Comparison of ENCODE assay signal across 13 cellular contexts in the genomic region with DNA sequence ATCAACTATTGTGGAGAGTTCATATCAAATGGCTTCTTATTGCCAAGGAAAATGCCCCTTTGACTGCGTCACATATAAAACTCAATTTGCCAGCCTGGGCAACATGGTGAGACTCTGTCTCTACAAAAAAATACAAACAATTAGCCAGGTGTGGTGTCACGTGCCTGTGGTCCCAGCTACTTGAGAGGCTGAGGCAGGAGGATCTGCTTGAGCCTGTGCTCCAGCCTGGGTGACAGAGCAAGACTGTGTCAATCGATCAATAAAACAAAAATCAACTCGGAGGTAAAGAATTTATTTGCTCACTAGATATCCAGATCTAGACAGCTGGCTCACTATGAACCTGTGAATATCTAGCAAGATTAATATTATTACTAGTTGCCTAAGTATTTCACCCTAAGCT. TPM values are rescaled to one million over a fixed set of nuclear protein-coding genes. Genes with fewer than 3 reads are reported as not detected.
DNase-seq lines count a peak whose midpoint lies in the region; ATAC-seq and TF ChIP-seq lines count a peak whose summit lies in the region.
"Had no signal": no experiment of that assay in that cellular context is flagged by ENCODE, and none has a peak within 500 bp of the region (broad histone marks: within the 10 kb centered on the region; RNA-seq: fewer than 3 reads in every experiment).

No MANE protein-coding gene starts in this region.

- POLR2A ChIA-PET in PC-9 (lab: Charles Lee; ENCODE audit: unreplicated experiment), result interaction anchor here (0.7 kb wide), 1 partner anchor 333 kb away, joined by 5 read pairs; no protein-coding TSS in a partner anchor

- peaks cover 22% of the 10 kb centered on the region for H3K4me1 ChIP-seq in PC-9 (replicated peaks; ENCODE audit: insufficient read depth)
- peaks cover 22 to 26% of the 10 kb centered on the region in 2 experiments for H3K4me1 ChIP-seq in neutrophil (ENCODE audit: control insufficient read depth in 1 of 2, insufficient read depth in 1 of 2, low read depth in 1 of 2, low read length in 1 of 2)

- BruUV-seq in PC-9 (replicated peaks; lab: Mats Ljungman, UMichigan), result no TSS peak

- H3K27me3 ChIP-seq in PC-9 (ENCODE audit: insufficient read depth, low read depth), result no peaks in the 10 kb centered on the region
- peaks cover 14% of the 10 kb centered on the region for H3K27me3 ChIP-seq in neutrophil
- H3K27me3 ChIP-seq in H7 (ENCODE audit: control insufficient read depth, insufficient read depth, low read length), result peaks cover 35% of the 10 kb centered on the region
- H3K27me3 ChIP-seq: heart right ventricle, SJCRH30, transverse colon had no signal

- H3K36me3 Mint-ChIP-seq in T-helper 2 cell treated with Interferon-gamma antibody and Interleukin-4, amounts not matched to agents 5 μg/mL and 100 μg/mL, for 36 hours (ENCODE audit: low read depth), result peaks cover 22% of the 10 kb centered on the region
- peaks cover 22% of the 10 kb centered on the region for H3K36me3 Mint-ChIP-seq in dendritic cell treated with granulocyte-macrophage colony-stimulating factor and Interleukin-4, amounts not matched to agents 40 ng/mL and 50 ng/mL, for 4 days (ENCODE audit: low read depth)

- ATAC-seq in GM21576 (IDR thresholded peaks at IDR 0.05; ENCODE audit: unreplicated experiment), result no peak
- ATAC-seq: heart right ventricle had no signal

- H3K9me3 ChIP-seq in PC-9 (ENCODE audit: insufficient read depth, low read depth) (no peaks in the 10 kb centered on the region), neutrophil (no peaks in the 10 kb centered on the region)
- H3K9me3 ChIP-seq: SJCRH30, transverse colon had no signal

- peaks cover 31% of the 10 kb centered on the region for H3K79me2 ChIP-seq in PC-9 (ENCODE audit: low read depth)

- H3K36me3 ChIP-seq in PC-9 (ENCODE audit: low read depth) (no peaks in the 10 kb centered on the region), neutrophil (no peaks in the 10 kb centered on the region), H7 (replicated peaks; ENCODE audit: control insufficient read depth, insufficient read depth, low read length) (no peaks in the 10 kb centered on the region)
- H3K36me3 ChIP-seq: heart right ventricle, SJCRH30, transverse colon had no signal

- peaks cover 9% of the 10 kb centered on the region for H3F3A ChIP-seq in PC-9 (ENCODE audit: insufficient read depth, low read depth)

- intact Hi-C loops in PC-9 (cut with micrococcal nuclease; ENCODE audit: unreplicated experiment), result loop anchor here (5.0 to 10.0 kb wide), 2 partner anchors 34 to 196 kb away; a partner anchor contains a TSS
- intact Hi-C loops in dendritic cell treated with granulocyte-macrophage colony-stimulating factor and Interleukin-4, amounts not matched to agents 40 ng/mL and 50 ng/mL, for 4 days (cut with micrococcal nuclease), result loop anchor here (5.0 kb wide), 2 partner anchors 69 to 94 kb away; no protein-coding TSS in a partner anchor

- peaks cover under 1% of the 10 kb centered on the region for H3K9me3 Mint-ChIP-seq in T-helper 2 cell treated with Interferon-gamma antibody and Interleukin-4, amounts not matched to agents 5 μg/mL and 100 μg/mL, for 36 hours
- H3K9me3 Mint-ChIP-seq in dendritic cell treated with granulocyte-macrophage colony-stimulating factor and Interleukin-4, amounts not matched to agents 40 ng/mL and 50 ng/mL, for 4 days, result no peaks in the 10 kb centered on the region

- TF ChIP-seq CTCF in PC-9 (conservative IDR thresholded peaks at IDR 0.05) (no peak), neutrophil (IDR thresholded peaks at IDR 0.05) (no peak)

- H2AFZ ChIP-seq in PC-9, result no peak overlapping the region

- no peaks in the 10 kb centered on the region for H3K27me3 Mint-ChIP-seq in T-helper 2 cell treated with Interferon-gamma antibody and Interleukin-4, amounts not matched to agents 5 μg/mL and 100 μg/mL, for 36 hours (ENCODE audit: low read depth)
- H3K27me3 Mint-ChIP-seq in dendritic cell treated with granulocyte-macrophage colony-stimulating factor and Interleukin-4, amounts not matched to agents 40 ng/mL and 50 ng/mL, for 4 days, result peaks cover 5% of the 10 kb centered on the region

- H3K27ac ChIP-seq in PC-9 (no peak overlapping the region), neutrophil (no peak overlapping the region)
- H3K27ac ChIP-seq: SJCRH30, transverse colon had no signal

- no peaks in the 10 kb centered on the region for H4K20me1 ChIP-seq in PC-9 (ENCODE audit: insufficient read depth)

- peak overlapping the region; percentile 92 for H3K4me2 ChIP-seq in PC-9

- peak overlapping the region; percentile 97 for H3K4me3 Mint-ChIP-seq in T-helper 2 cell treated with Interferon-gamma antibody and Interleukin-4, amounts not matched to agents 5 μg/mL and 100 μg/mL, for 36 hours
- peak overlapping the region; percentile 23 for H3K4me3 Mint-ChIP-seq in dendritic cell treated with granulocyte-macrophage colony-stimulating factor and Interleukin-4, amounts not matched to agents 40 ng/mL and 50 ng/mL, for 4 days

- no peaks in the 10 kb centered on the region for H3K9me2 ChIP-seq in PC-9 (ENCODE audit: insufficient read depth)

- H3K4me1 Mint-ChIP-seq in T-helper 2 cell treated with Interferon-gamma antibody and Interleukin-4, amounts not matched to agents 5 μg/mL and 100 μg/mL, for 36 hours (ENCODE audit: low read depth), result peaks cover 26% of the 10 kb centered on the region
- H3K4me1 Mint-ChIP-seq in dendritic cell treated with granulocyte-macrophage colony-stimulating factor and Interleukin-4, amounts not matched to agents 40 ng/mL and 50 ng/mL, for 4 days (ENCODE audit: low read depth), result peaks cover 32% of the 10 kb centered on the region

- no peak for DNase-seq in T-helper 2 cell treated with Interferon-gamma antibody and Interleukin-4, amounts not matched to agents 5 μg/mL and 100 μg/mL, for 36 hours (ENCODE audit: low spot score)
- DNase-seq in T-helper 2 cell (no peak), PC-9 (no peak), H7 (no peak), dedifferentiated amniotic fluid mesenchymal stem cell (ENCODE audit: extremely low spot score) (no peak)
- DNase-seq: activated CD4-positive, alpha-beta T cell treated with anti-CD3 and anti-CD28 coated beads for 1 hour; heart right ventricle; NCI-H1048; transverse colon had no signal

- CTCF ChIA-PET in PC-9 (lab: Charles Lee), result interaction anchor here (0.6 kb wide), 1 partner anchor 70 kb away, joined by 4 read pairs; no protein-coding TSS in a partner anchor

- H3K27ac Mint-ChIP-seq in T-helper 2 cell treated with Interferon-gamma antibody and Interleukin-4, amounts not matched to agents 5 μg/mL and 100 μg/mL, for 36 hours, result peak overlapping the region; percentile 35
- no peak overlapping the region for H3K27ac Mint-ChIP-seq in dendritic cell treated with granulocyte-macrophage colony-stimulating factor and Interleukin-4, amounts not matched to agents 40 ng/mL and 50 ng/mL, for 4 days

- H3K4me3 ChIP-seq in PC-9, result peak overlapping the region; percentile 60; the same call in 1 of the 2 replicates
- peak overlapping the region; percentile 90 to 95 for H3K4me3 ChIP-seq in neutrophil (ENCODE audit: low read depth in 1 of 2, low read length in 1 of 2)
- H3K4me3 ChIP-seq in H7 (ENCODE audit: insufficient read depth, low read depth, low read length), result no peak overlapping the region
- H3K4me3 ChIP-seq: SJCRH30 had no signal

RNA-seq across cellular contexts. Expression of a gene that starts 1.7 kb away (rescaled TPM):
- 12.0 and 18.1 TPM in 2 replicates for total RNA-seq in PC-9 (2021)
- 7.8 and 10.5 TPM in 2 replicates for total RNA-seq in H7 (2014; rRNA removed; shearing (Covaris generic))
